8 cellular contexts compared by ENCODE assay signal in the genomic region with DNA sequence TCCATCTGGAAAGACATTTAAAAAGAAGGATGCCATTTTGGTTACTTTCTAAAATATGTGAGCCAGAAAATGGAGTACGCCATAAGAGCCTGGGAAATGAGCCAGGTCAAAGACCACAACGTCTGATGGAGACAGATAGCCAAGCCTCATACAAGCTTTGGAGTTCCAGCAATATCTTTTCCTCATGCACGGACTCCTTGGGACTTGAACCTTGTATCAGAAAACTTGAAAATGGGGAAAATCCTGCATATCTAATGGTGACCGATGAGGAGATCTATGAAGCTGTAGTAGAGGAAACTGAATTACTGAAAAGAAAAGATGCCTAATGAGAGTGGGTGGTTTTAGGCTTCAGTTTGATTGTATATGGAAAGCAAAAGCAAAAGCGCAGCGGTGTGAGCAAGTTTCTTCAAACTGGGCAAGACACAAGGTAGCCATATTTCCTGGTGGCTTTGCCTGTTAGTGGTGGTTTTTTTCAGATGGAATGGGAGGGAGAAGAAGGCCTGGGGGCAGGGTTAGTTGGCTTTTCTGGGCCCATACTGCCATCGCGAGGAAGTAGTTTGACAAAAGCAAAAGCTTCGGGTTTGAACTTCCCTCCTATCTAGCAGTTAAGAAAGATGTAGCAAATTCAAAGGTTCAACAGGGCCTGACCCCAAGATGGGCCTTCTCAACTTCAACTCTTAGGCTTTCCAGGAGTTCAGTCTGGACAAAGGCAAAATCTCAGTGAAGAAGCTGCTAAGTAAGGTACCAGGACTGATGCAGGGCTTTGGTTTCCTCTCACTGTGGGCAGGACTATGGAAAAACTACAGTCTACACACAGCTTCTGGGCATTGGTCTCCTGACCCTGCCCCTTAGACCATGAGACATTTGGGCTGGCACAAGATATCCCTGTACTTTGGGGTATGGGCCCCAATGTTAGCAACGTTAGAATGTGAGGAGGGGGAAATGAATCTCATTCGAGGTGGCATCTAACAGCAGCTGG.
DNase-seq lines count a peak whose midpoint lies in the region; ATAC-seq and TF ChIP-seq lines count a peak whose summit lies in the region.

No MANE protein-coding gene starts in this region.

- ATAC-seq in HG03025 (IDR thresholded peaks at IDR 0.05; ENCODE audit: low FRiP score, unreplicated experiment) (peak; percentile 91), T-helper 17 cell (peak; percentile 90), left lung (peak; percentile 95)

- H3K27me3 Mint-ChIP-seq in T-helper 17 cell = no peaks in the 10 kb centered on the region

- no peaks in the 10 kb centered on the region for H3K9me3 ChIP-seq in T-helper 17 cell (ENCODE audit: control insufficient read depth, low read length, poor library complexity, severe bottlenecking)
- H3K9me3 ChIP-seq in left lung = no peaks in the 10 kb centered on the region

- H3K4me3 Mint-ChIP-seq in T-helper 17 cell = peak overlapping the region; percentile 90

- peak overlapping the region; percentile 91 for H3K27ac Mint-ChIP-seq in T-helper 17 cell

- H3K36me3 Mint-ChIP-seq in T-helper 17 cell (ENCODE audit: low read depth) = no peaks in the 10 kb centered on the region

- DNase-seq in DMS 273 (lab: John Stamatoyannopoulos, UW; ENCODE audit: unreplicated experiment) = peak; percentile 61
- no peak for DNase-seq in DMS 273 treated with DMSO at 0.1 percent for 48 hours (lab: John Stamatoyannopoulos, UW)
- peak; percentile 19 to 60 (median 47) for DNase-seq in T-helper 17 cell
- DNase-seq in amniotic epithelial cell (ENCODE audit: low read depth) = peak; percentile 27
- peak in 1 of 2 donors; percentile 79 for DNase-seq in left lung
- peak; percentile 40 to 61 for DNase-seq in stimulated activated CD8-positive, alpha-beta memory T cell treated with anti-CD3 and anti-CD28 coated beads, Interleukin-15, amount 100 ng/mL, for 4 hours (ENCODE audit: low read depth in 2 of 2)
- DNase-seq in SKM-1 (lab: John Stamatoyannopoulos, UW; ENCODE audit: unreplicated experiment) = no peak

- TF ChIP-seq CTCF in left lung (IDR thresholded peaks at IDR 0.05) = peak; percentile 16 to 19

- H3K4me3 ChIP-seq in left lung = peak overlapping the region; percentile 19 to 27

- no peaks in the 10 kb centered on the region for H3K4me1 ChIP-seq in left lung

- intact Hi-C loops in left lung (cut with DNase I) = no loop called here

- peaks cover 0 to 3% of the 10 kb centered on the region in 2 donors for H3K27me3 ChIP-seq in left lung

- peaks cover 11% of the 10 kb centered on the region for H3K4me1 Mint-ChIP-seq in T-helper 17 cell

- H3K36me3 ChIP-seq in left lung = no peaks in the 10 kb centered on the region

- H3K27ac ChIP-seq in left lung = peak overlapping the region; percentile 80 to 81

Comparison
In these comparisons a context has a peak if more than half of its experiments do, and no peak if none do; other contexts are left out.
1. DNase-seq: peak in DMS 273 (single experiment), T-helper 17 cell (3 of 3), amniotic epithelial cell (single experiment) and stimulated activated CD8-positive, alpha-beta memory T cell treated with anti-CD3 and anti-CD28 coated beads, Interleukin-15, amount 100 ng/mL, for 4 hours (2 of 2); none in DMS 273 treated with DMSO at 0.1 percent for 48 hours (single experiment) and SKM-1 (single experiment).
2. Peak in every context shown above with its lines, with median percentiles within 50 percentile points of each other: ATAC-seq.